In the genomic region with DNA sequence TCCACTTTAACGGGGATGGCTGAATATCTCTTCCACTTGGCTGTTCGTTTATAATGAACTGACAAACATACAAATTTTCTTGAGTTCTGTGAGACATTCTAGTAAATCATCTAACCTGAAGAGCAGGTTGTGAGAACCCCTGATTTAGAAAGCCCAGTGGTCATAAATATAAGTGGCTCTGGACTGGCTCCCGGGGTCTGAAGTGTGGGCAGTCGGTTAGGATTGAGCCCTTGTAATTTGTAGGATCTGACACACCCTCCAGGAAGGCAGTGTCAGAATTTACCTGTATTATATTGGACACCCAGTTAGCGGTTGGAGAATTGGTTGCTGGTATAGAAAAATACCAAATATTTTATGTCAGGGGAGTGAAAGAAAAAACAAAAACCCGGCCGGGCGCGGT, we compare ENCODE assay signal across 1 cellular context.
TF ChIP-seq lines count a peak whose summit lies in the region.

No MANE protein-coding gene starts in this region.

TF ChIP-seq in HepG2, 621 proteins besides CTCF, POLR2A, EP300 and RAD21:
- TF ChIP-seq, protein P1, sequence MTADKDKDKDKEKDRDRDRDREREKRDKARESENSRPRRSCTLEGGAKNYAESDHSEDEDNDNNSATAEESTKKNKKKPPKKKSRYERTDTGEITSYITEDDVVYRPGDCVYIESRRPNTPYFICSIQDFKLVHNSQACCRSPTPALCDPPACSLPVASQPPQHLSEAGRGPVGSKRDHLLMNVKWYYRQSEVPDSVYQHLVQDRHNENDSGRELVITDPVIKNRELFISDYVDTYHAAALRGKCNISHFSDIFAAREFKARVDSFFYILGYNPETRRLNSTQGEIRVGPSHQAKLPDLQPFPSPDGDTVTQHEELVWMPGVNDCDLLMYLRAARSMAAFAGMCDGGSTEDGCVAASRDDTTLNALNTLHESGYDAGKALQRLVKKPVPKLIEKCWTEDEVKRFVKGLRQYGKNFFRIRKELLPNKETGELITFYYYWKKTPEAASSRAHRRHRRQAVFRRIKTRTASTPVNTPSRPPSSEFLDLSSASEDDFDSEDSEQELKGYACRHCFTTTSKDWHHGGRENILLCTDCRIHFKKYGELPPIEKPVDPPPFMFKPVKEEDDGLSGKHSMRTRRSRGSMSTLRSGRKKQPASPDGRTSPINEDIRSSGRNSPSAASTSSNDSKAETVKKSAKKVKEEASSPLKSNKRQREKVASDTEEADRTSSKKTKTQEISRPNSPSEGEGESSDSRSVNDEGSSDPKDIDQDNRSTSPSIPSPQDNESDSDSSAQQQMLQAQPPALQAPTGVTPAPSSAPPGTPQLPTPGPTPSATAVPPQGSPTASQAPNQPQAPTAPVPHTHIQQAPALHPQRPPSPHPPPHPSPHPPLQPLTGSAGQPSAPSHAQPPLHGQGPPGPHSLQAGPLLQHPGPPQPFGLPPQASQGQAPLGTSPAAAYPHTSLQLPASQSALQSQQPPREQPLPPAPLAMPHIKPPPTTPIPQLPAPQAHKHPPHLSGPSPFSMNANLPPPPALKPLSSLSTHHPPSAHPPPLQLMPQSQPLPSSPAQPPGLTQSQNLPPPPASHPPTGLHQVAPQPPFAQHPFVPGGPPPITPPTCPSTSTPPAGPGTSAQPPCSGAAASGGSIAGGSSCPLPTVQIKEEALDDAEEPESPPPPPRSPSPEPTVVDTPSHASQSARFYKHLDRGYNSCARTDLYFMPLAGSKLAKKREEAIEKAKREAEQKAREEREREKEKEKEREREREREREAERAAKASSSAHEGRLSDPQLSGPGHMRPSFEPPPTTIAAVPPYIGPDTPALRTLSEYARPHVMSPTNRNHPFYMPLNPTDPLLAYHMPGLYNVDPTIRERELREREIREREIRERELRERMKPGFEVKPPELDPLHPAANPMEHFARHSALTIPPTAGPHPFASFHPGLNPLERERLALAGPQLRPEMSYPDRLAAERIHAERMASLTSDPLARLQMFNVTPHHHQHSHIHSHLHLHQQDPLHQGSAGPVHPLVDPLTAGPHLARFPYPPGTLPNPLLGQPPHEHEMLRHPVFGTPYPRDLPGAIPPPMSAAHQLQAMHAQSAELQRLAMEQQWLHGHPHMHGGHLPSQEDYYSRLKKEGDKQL (CRISPR knock-in tag; IDR thresholded peaks at IDR 0.05; ENCODE audit: low read depth): no peak
- TF ChIP-seq, protein P2, sequence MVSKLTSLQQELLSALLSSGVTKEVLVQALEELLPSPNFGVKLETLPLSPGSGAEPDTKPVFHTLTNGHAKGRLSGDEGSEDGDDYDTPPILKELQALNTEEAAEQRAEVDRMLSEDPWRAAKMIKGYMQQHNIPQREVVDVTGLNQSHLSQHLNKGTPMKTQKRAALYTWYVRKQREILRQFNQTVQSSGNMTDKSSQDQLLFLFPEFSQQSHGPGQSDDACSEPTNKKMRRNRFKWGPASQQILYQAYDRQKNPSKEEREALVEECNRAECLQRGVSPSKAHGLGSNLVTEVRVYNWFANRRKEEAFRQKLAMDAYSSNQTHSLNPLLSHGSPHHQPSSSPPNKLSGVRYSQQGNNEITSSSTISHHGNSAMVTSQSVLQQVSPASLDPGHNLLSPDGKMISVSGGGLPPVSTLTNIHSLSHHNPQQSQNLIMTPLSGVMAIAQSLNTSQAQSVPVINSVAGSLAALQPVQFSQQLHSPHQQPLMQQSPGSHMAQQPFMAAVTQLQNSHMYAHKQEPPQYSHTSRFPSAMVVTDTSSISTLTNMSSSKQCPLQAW (CRISPR knock-in tag; IDR thresholded peaks at IDR 0.05): no peak
- TF ChIP-seq ZNF343 (CRISPR knock-in tag; IDR thresholded peaks at IDR 0.05) (no peak), ZNF616 (CRISPR knock-in tag; IDR thresholded peaks at IDR 0.05; ENCODE audit: low read depth) (no peak), ETV5 (CRISPR knock-in tag; IDR thresholded peaks at IDR 0.05; ENCODE audit: borderline replicate concordance) (no peak), ZNF724P (CRISPR knock-in tag; IDR thresholded peaks at IDR 0.05; ENCODE audit: borderline replicate concordance) (no peak), ELF4 (CRISPR knock-in tag; IDR thresholded peaks at IDR 0.05; ENCODE audit: borderline replicate concordance) (no peak)
- TF ChIP-seq, protein P3, sequence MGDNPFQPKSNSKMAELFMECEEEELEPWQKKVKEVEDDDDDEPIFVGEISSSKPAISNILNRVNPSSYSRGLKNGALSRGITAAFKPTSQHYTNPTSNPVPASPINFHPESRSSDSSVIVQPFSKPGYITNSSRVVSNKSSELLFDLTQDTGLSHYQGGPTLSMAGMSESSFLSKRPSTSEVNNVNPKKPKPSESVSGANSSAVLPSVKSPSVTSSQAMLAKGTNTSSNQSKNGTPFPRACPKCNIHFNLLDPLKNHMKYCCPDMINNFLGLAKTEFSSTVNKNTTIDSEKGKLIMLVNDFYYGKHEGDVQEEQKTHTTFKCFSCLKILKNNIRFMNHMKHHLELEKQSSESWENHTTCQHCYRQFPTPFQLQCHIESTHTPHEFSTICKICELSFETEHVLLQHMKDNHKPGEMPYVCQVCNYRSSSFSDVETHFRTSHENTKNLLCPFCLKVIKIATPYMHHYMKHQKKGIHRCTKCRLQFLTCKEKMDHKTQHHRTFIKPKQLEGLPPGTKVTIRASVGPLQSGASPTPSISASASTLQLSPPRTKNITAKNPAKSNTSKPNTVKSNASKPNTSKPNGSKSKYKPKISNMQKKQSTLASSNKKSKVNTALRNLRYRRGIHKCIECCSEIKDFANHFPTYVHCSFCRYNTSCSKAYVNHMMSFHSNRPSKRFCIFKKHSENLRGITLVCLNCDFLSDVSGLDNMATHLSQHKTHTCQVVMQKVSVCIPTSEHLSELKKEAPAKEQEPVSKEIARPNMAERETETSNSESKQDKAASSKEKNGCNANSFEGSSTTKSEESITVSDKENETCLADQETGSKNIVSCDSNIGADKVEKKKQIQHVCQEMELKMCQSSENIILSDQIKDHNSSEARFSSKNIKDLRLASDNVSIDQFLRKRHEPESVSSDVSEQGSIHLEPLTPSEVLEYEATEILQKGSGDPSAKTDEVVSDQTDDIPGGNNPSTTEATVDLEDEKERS (CRISPR knock-in tag; IDR thresholded peaks at IDR 0.05): no peak
- TF ChIP-seq, protein P4, sequence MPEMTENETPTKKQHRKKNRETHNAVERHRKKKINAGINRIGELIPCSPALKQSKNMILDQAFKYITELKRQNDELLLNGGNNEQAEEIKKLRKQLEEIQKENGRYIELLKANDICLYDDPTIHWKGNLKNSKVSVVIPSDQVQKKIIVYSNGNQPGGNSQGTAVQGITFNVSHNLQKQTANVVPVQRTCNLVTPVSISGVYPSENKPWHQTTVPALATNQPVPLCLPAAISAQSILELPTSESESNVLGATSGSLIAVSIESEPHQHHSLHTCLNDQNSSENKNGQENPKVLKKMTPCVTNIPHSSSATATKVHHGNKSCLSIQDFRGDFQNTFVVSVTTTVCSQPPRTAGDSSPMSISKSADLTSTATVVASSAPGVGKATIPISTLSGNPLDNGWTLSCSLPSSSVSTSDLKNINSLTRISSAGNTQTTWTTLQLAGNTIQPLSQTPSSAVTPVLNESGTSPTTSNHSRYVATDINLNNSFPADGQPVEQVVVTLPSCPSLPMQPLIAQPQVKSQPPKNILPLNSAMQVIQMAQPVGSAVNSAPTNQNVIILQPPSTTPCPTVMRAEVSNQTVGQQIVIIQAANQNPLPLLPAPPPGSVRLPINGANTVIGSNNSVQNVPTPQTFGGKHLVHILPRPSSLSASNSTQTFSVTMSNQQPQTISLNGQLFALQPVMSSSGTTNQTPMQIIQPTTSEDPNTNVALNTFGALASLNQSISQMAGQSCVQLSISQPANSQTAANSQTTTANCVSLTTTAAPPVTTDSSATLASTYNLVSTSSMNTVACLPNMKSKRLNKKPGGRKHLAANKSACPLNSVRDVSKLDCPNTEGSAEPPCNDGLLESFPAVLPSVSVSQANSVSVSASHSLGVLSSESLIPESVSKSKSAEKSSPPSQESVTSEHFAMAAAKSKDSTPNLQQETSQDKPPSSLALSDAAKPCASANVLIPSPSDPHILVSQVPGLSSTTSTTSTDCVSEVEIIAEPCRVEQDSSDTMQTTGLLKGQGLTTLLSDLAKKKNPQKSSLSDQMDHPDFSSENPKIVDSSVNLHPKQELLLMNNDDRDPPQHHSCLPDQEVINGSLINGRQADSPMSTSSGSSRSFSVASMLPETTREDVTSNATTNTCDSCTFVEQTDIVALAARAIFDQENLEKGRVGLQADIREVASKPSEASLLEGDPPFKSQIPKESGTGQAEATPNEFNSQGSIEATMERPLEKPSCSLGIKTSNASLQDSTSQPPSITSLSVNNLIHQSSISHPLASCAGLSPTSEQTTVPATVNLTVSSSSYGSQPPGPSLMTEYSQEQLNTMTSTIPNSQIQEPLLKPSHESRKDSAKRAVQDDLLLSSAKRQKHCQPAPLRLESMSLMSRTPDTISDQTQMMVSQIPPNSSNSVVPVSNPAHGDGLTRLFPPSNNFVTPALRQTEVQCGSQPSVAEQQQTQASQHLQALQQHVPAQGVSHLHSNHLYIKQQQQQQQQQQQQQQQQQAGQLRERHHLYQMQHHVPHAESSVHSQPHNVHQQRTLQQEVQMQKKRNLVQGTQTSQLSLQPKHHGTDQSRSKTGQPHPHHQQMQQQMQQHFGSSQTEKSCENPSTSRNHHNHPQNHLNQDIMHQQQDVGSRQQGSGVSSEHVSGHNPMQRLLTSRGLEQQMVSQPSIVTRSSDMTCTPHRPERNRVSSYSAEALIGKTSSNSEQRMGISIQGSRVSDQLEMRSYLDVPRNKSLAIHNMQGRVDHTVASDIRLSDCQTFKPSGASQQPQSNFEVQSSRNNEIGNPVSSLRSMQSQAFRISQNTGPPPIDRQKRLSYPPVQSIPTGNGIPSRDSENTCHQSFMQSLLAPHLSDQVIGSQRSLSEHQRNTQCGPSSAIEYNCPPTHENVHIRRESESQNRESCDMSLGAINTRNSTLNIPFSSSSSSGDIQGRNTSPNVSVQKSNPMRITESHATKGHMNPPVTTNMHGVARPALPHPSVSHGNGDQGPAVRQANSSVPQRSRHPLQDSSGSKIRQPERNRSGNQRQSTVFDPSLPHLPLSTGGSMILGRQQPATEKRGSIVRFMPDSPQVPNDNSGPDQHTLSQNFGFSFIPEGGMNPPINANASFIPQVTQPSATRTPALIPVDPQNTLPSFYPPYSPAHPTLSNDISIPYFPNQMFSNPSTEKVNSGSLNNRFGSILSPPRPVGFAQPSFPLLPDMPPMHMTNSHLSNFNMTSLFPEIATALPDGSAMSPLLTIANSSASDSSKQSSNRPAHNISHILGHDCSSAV (CRISPR knock-in tag; IDR thresholded peaks at IDR 0.05; ENCODE audit: borderline replicate concordance): no peak
